Comparison of ENCODE assay signal across 10 cellular contexts in genomic region chr11:41328324-41328723, GRCh38.
"Had no signal": no experiment of that assay in that cellular context is flagged by ENCODE, and none has a peak within 500 bp of the region (broad histone marks: within the 10 kb centered on the region; RNA-seq: fewer than 3 reads in every experiment).

No MANE protein-coding gene starts in this region.

- H3K36me3 ChIP-seq: HAP-1 had no signal

- H3K4me2 ChIP-seq: KMS-11 had no signal

- H3K9ac ChIP-seq: GM23248, KMS-11 had no signal

- H3K4me3 ChIP-seq: GM23248, HAP-1 had no signal

- H3K27me3 Mint-ChIP-seq: IgD-negative memory B cell had no signal

- H2AFZ ChIP-seq: GM23248 had no signal

- H3K36me3 Mint-ChIP-seq: IgD-negative memory B cell had no signal

- H3K27ac ChIP-seq: GM23248, KMS-11 had no signal

- H3K9me3 ChIP-seq: HAP-1 had no signal

- H3K27ac Mint-ChIP-seq: HFFc6 had no signal

- DNase-seq: GM23248, GOT3, H7, HFFc6, KBM-7 had no signal

- H3K4me1 ChIP-seq: HAP-1 had no signal

- ATAC-seq: HCT116, HepG2 had no signal

- H3K4me3 Mint-ChIP-seq: HFFc6, IgD-negative memory B cell had no signal
